In genomic region chr2:39664898-39665591, GRCh38 we compare ENCODE assay signal across 1 cellular context.
TF ChIP-seq lines count a peak whose summit lies in the region.

No MANE protein-coding gene starts in this region.

TF ChIP-seq in K562, 482 proteins besides CTCF, POLR2A, EP300 and RAD21:
- TF ChIP-seq, protein P1, sequence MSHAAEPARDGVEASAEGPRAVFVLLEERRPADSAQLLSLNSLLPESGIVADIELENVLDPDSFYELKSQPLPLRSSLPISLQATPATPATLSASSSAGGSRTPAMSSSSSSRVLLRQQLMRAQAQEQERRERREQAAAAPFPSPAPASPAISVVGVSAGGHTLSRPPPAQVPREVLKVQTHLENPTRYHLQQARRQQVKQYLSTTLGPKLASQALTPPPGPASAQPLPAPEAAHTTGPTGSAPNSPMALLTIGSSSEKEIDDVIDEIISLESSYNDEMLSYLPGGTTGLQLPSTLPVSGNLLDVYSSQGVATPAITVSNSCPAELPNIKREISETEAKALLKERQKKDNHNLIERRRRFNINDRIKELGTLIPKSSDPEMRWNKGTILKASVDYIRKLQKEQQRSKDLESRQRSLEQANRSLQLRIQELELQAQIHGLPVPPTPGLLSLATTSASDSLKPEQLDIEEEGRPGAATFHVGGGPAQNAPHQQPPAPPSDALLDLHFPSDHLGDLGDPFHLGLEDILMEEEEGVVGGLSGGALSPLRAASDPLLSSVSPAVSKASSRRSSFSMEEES (CRISPR knock-in tag; IDR thresholded peaks at IDR 0.05), result no peak
- TF ChIP-seq ATF1 (CRISPR knock-in tag; IDR thresholded peaks at IDR 0.05) (no peak), ATF1 (tag; IDR thresholded peaks at IDR 0.05) (no peak), CBX2 (IDR thresholded peaks at IDR 0.05; ENCODE audit: insufficient read depth, low read length, poor library complexity, severe bottlenecking) (peak; percentile 39), CBX8 (IDR thresholded peaks at IDR 0.05; ENCODE audit: borderline replicate concordance, extremely low read depth, low read depth, low read length, poor library complexity, severe bottlenecking) (peak; percentile 59), ZNF830 (CRISPR knock-in tag; IDR thresholded peaks at IDR 0.05) (no peak), TFAM (CRISPR knock-in tag; conservative IDR thresholded peaks at IDR 0.05) (no peak), ZNF586 (CRISPR knock-in tag; conservative IDR thresholded peaks at IDR 0.05) (no peak)
TF ChIP-seq in K562: peak in this region for 2.
